ENCODE assay signal across 1 cellular context in genomic region chr18:58221060-58221725, GRCh38.
TF ChIP-seq lines count a peak whose summit lies in the region.

No MANE protein-coding gene starts in this region.

TF ChIP-seq in HepG2, 621 proteins besides CTCF, POLR2A, EP300 and RAD21 (continued from another document and continues in another):
- TF ChIP-seq ZNF318 (CRISPR knock-in tag; IDR thresholded peaks at IDR 0.05): no peak
- TF ChIP-seq JUN (CRISPR knock-in tag; IDR thresholded peaks at IDR 0.05): no peak
- TF ChIP-seq ZNF232 (CRISPR knock-in tag; IDR thresholded peaks at IDR 0.05; ENCODE audit: borderline replicate concordance): no peak
- TF ChIP-seq ZNF354B (CRISPR knock-in tag; IDR thresholded peaks at IDR 0.05): no peak
- no peak for TF ChIP-seq ZFAT (CRISPR knock-in tag; conservative IDR thresholded peaks at IDR 0.05)
- TF ChIP-seq MTERF4 (CRISPR knock-in tag; IDR thresholded peaks at IDR 0.05): no peak
- TF ChIP-seq NFE2 (CRISPR knock-in tag; IDR thresholded peaks at IDR 0.05): no peak
- no peak for TF ChIP-seq SMAD3 (CRISPR knock-in tag; IDR thresholded peaks at IDR 0.05)
- peak in 1 of 2 experiments; percentile 68; a peak in 2 of 4 replicates for TF ChIP-seq ATF4 (CRISPR knock-in tag; IDR thresholded peaks at IDR 0.05)
- TF ChIP-seq ZNF639 (CRISPR knock-in tag; conservative IDR thresholded peaks at IDR 0.05): no peak
- TF ChIP-seq ZIK1 (CRISPR knock-in tag; IDR thresholded peaks at IDR 0.05; ENCODE audit: borderline replicate concordance, low read depth): no peak
- no peak for TF ChIP-seq ARID5B (CRISPR knock-in tag; IDR thresholded peaks at IDR 0.05)
- no peak for TF ChIP-seq ADNP (CRISPR knock-in tag; IDR thresholded peaks at IDR 0.05)
- TF ChIP-seq TFDP1 (CRISPR knock-in tag; IDR thresholded peaks at IDR 0.05; ENCODE audit: borderline replicate concordance): no peak
- no peak for TF ChIP-seq TCF12 (IDR thresholded peaks at IDR 0.05)
- no peak for TF ChIP-seq TCF12 (CRISPR knock-in tag; IDR thresholded peaks at IDR 0.05)
- TF ChIP-seq ATF7-NPFF (CRISPR knock-in tag; IDR thresholded peaks at IDR 0.05; ENCODE audit: low read depth): no peak
- TF ChIP-seq NCOA2 (CRISPR knock-in tag; IDR thresholded peaks at IDR 0.05): no peak
- TF ChIP-seq NBN (conservative IDR thresholded peaks at IDR 0.05): no peak
- TF ChIP-seq MTA1 (CRISPR knock-in tag; IDR thresholded peaks at IDR 0.05; ENCODE audit: borderline replicate concordance): no peak
- no peak for TF ChIP-seq NONO (IDR thresholded peaks at IDR 0.05)
- TF ChIP-seq NONO (CRISPR knock-in tag; conservative IDR thresholded peaks at IDR 0.05): no peak
- TF ChIP-seq HMGA1 (CRISPR knock-in tag; conservative IDR thresholded peaks at IDR 0.05): no peak
- no peak for TF ChIP-seq ETV6 (CRISPR knock-in tag; conservative IDR thresholded peaks at IDR 0.05)
- no peak for TF ChIP-seq CAMTA2 (CRISPR knock-in tag; IDR thresholded peaks at IDR 0.05; ENCODE audit: borderline replicate concordance)
- TF ChIP-seq RERE (CRISPR knock-in tag; IDR thresholded peaks at IDR 0.05; ENCODE audit: low read depth): no peak
- no peak for TF ChIP-seq ATM (IDR thresholded peaks at IDR 0.05; ENCODE audit: borderline replicate concordance)
- no peak for TF ChIP-seq ZNF598 (CRISPR knock-in tag; IDR thresholded peaks at IDR 0.05; ENCODE audit: borderline replicate concordance)
- TF ChIP-seq THRA (CRISPR knock-in tag; IDR thresholded peaks at IDR 0.05; ENCODE audit: borderline replicate concordance): no peak
- no peak for TF ChIP-seq ZMAT3 (CRISPR knock-in tag; conservative IDR thresholded peaks at IDR 0.05)
- TF ChIP-seq PHF20 (CRISPR knock-in tag; IDR thresholded peaks at IDR 0.05): no peak
- TF ChIP-seq MAFK (conservative IDR thresholded peaks at IDR 0.05 in 1 of 2, IDR thresholded peaks at IDR 0.05 in 1 of 2; ENCODE audit: low read length in 2 of 2): peak; percentile 25 to 57
- peak; percentile 89 for TF ChIP-seq POLR2AphosphoS5 (IDR thresholded peaks at IDR 0.05; ENCODE audit: low read depth, low read length)
- no peak for TF ChIP-seq RFX3 (CRISPR knock-in tag; IDR thresholded peaks at IDR 0.05)
- TF ChIP-seq ZNF256 (CRISPR knock-in tag; conservative IDR thresholded peaks at IDR 0.05): no peak
